8 cellular contexts compared by ENCODE assay signal in genomic region chr16:85220125-85220839, GRCh38.
DNase-seq lines count a peak whose midpoint lies in the region; ATAC-seq, FAIRE-seq and TF ChIP-seq lines count a peak whose summit lies in the region.

No MANE protein-coding gene starts in this region.

- H3K4me2 ChIP-seq in BLaER1 treated with 17β-estradiol and CSF1 and Interleukin-3, amounts not matched to agents 10 nM and 100 nM, result peak overlapping the region; percentile 75 to 99 (median 90)

- H3K27ac ChIP-seq in BLaER1 treated with 17β-estradiol and CSF1 and Interleukin-3, amounts not matched to agents 10 nM and 100 nM, result peak overlapping the region; percentile 7 to 91 (median 74); a peak in 21 of 22 replicates
- H3K27ac ChIP-seq in coronary artery, result peak overlapping the region; percentile 41 to 56
- no peak overlapping the region for H3K27ac ChIP-seq in lung (ENCODE audit: low read depth in 1 of 2, low read length in 1 of 2)
- peak overlapping the region; percentile 63 for H3K27ac ChIP-seq in vagina

- no peak for TF ChIP-seq CTCF in coronary artery (IDR thresholded peaks at IDR 0.05)
- no peak for TF ChIP-seq CTCF in lung (IDR thresholded peaks at IDR 0.05; ENCODE audit: control extremely low read depth, extremely low read depth)
- TF ChIP-seq CTCF in vagina (IDR thresholded peaks at IDR 0.05), result no peak
- no peak for TF ChIP-seq CTCF in D721Med (IDR thresholded peaks at IDR 0.05; ENCODE audit: insufficient read depth, missing control alignments)

- no peaks in the 10 kb centered on the region; a peak in 1 of 22 replicates for H4K20me1 ChIP-seq in BLaER1 treated with 17β-estradiol and CSF1 and Interleukin-3, amounts not matched to agents 10 nM and 100 nM

- no peak for TF ChIP-seq POLR2A in vagina (IDR thresholded peaks at IDR 0.05)

- 27 to 61% methylated on average over 31 of the region's 31 CpGs for WGBS in lung, 2 donors

- H3K9ac ChIP-seq in BLaER1 treated with 17β-estradiol and CSF1 and Interleukin-3, amounts not matched to agents 10 nM and 100 nM, result peak overlapping the region; percentile 39 to 84 (median 75); a peak in 21 of 22 replicates

- ATAC-seq in lung (ENCODE audit: insufficient read depth, low FRiP score) (peak; percentile 11), GM19452 (IDR thresholded peaks at IDR 0.05; ENCODE audit: unreplicated experiment) (no peak)

- FAIRE-seq in D721Med (lab: Jason Lieb, UNC), result no peak

- no peaks in the 10 kb centered on the region for H3K9me3 ChIP-seq in BLaER1 treated with 17β-estradiol and CSF1 and Interleukin-3, amounts not matched to agents 10 nM and 100 nM (replicated peaks in 1 of 11)
- H3K9me3 ChIP-seq in lung (ENCODE audit: control insufficient read depth in 2 of 2, insufficient read depth in 1 of 2, low read length in 1 of 2) (no peaks in the 10 kb centered on the region), vagina (no peaks in the 10 kb centered on the region)

- H3K4me3 ChIP-seq in BLaER1 treated with 17β-estradiol and CSF1 and Interleukin-3, amounts not matched to agents 10 nM and 100 nM, result peak overlapping the region; percentile 24 to 52 (median 39); a peak in 16 of 20 replicates
- H3K4me3 ChIP-seq in coronary artery (peak overlapping the region; percentile 61), lung (no peak overlapping the region), vagina (peak overlapping the region; percentile 28 to 39)

- peaks cover 0 to 23% (median 0%) of the 10 kb centered on the region in 11 experiments; a peak in 3 of 22 replicates for H3K27me3 ChIP-seq in BLaER1 treated with 17β-estradiol and CSF1 and Interleukin-3, amounts not matched to agents 10 nM and 100 nM
- no peaks in the 10 kb centered on the region for H3K27me3 ChIP-seq in lung (ENCODE audit: control insufficient read depth, insufficient read depth)
- no peaks in the 10 kb centered on the region for H3K27me3 ChIP-seq in vagina

- H3K36me3 ChIP-seq in BLaER1 treated with 17β-estradiol and CSF1 and Interleukin-3, amounts not matched to agents 10 nM and 100 nM, result no peaks in the 10 kb centered on the region
- H3K36me3 ChIP-seq in lung (ENCODE audit: control insufficient read depth in 2 of 2, insufficient read depth in 2 of 2, low read length in 2 of 2) (no peaks in the 10 kb centered on the region), vagina (no peaks in the 10 kb centered on the region)

- H3K4me1 ChIP-seq in BLaER1 treated with 17β-estradiol and CSF1 and Interleukin-3, amounts not matched to agents 10 nM and 100 nM, result peaks cover 57 to 79% (median 71%) of the 10 kb centered on the region in 10 experiments
- H3K4me1 ChIP-seq in lung (ENCODE audit: control insufficient read depth in 2 of 2, insufficient read depth in 2 of 2, low read length in 2 of 2), result peaks cover 3% of the 10 kb centered on the region in 2 donors
- peaks cover 24% of the 10 kb centered on the region for H3K4me1 ChIP-seq in vagina

- intact Hi-C loops in vagina (cut with DNase I), result no loop called here

- DNase-seq in NCI-H2227 treated with DMSO at 0.1 percent for 48 hours (lab: John Stamatoyannopoulos, UW), result peak; percentile 22
- no peak for DNase-seq in coronary artery (ENCODE audit: low spot score)
- peak; percentile 75 for DNase-seq in lung (ENCODE audit: low spot score)
- DNase-seq in vagina (ENCODE audit: extremely low spot score in 2 of 2), result no peak
- no peak for DNase-seq in D721Med (ENCODE audit: insufficient read length, low spot score)
- DNase-seq in stimulated activated CD4-positive, alpha-beta T cell treated with anti-CD3 and anti-CD28 coated beads, Interleukin-2, amount 100 ng/mL, for 48 hours, result no peak

Comparison
In these comparisons a context has a peak if more than half of its experiments do, and no peak if none do; other contexts are left out.
1. H3K27ac ChIP-seq: peak in BLaER1 treated with 17β-estradiol and CSF1 and Interleukin-3, amounts not matched to agents 10 nM and 100 nM (11 of 11), coronary artery (2 of 2) and vagina (single experiment); none in lung (0 of 2).
2. DNase-seq: peak in NCI-H2227 treated with DMSO at 0.1 percent for 48 hours (single experiment) and lung (single experiment); none in coronary artery (single experiment), vagina (0 of 2), D721Med (single experiment) and stimulated activated CD4-positive, alpha-beta T cell treated with anti-CD3 and anti-CD28 coated beads, Interleukin-2, amount 100 ng/mL, for 48 hours (0 of 2).